ENCODE assay signal across 27 cellular contexts in genomic region chr18:28382215-28382879, GRCh38.
DNase-seq lines count a peak whose midpoint lies in the region; ATAC-seq and TF ChIP-seq lines count a peak whose summit lies in the region.
"Had no signal": no experiment of that assay in that cellular context is flagged by ENCODE, and none has a peak within 500 bp of the region (broad histone marks: within the 10 kb centered on the region; RNA-seq: fewer than 3 reads in every experiment).

No MANE protein-coding gene starts in this region.

- no peaks in the 10 kb centered on the region for H3K27me3 Mint-ChIP-seq in activated CD8-positive, alpha-beta T cell treated with anti-CD3 and anti-CD28 coated beads for 36 hours
- H3K27me3 Mint-ChIP-seq in activated CD8-positive, alpha-beta T cell treated with anti-CD3 and anti-CD28 coated beads, Interleukin-2, amount 10 ng/mL, durations not matched to agents 7 days and 5 days (ENCODE audit: low read depth): no peaks in the 10 kb centered on the region
- H3K27me3 Mint-ChIP-seq: CD4-positive, alpha-beta T cell; T-cell had no signal

- intact Hi-C loops in activated CD8-positive, alpha-beta T cell treated with anti-CD3 and anti-CD28 coated beads for 36 hours (cut with micrococcal nuclease): no loop called here

- POLR2A ChIA-PET in activated CD8-positive, alpha-beta T cell treated with anti-CD3 and anti-CD28 coated beads for 36 hours (lab: Charles Lee): no interaction called here
- POLR2A ChIA-PET in activated CD8-positive, alpha-beta T cell treated with anti-CD3 and anti-CD28 coated beads, Interleukin-2, amount 10 ng/mL, durations not matched to agents 7 days and 5 days (lab: Charles Lee): no interaction called here

- peaks cover 19% of the 10 kb centered on the region for H3K9me3 Mint-ChIP-seq in activated CD8-positive, alpha-beta T cell treated with anti-CD3 and anti-CD28 coated beads for 36 hours
- H3K9me3 Mint-ChIP-seq in activated CD8-positive, alpha-beta T cell treated with anti-CD3 and anti-CD28 coated beads, Interleukin-2, amount 10 ng/mL, durations not matched to agents 7 days and 5 days (ENCODE audit: insufficient read depth): peaks cover 16% of the 10 kb centered on the region
- H3K9me3 Mint-ChIP-seq in stimulated activated effector memory CD8-positive, alpha-beta T cell treated with anti-CD3 and anti-CD28 coated beads, Interleukin-12 subunit alpha, Interleukin-12 subunit beta, amount 100 ng/mL, for 72 hours: peaks cover 20% of the 10 kb centered on the region
- H3K9me3 Mint-ChIP-seq: GM23338, H9 had no signal

- no peak overlapping the region for H3K27ac Mint-ChIP-seq in activated CD8-positive, alpha-beta T cell treated with anti-CD3 and anti-CD28 coated beads for 36 hours
- no peak overlapping the region for H3K27ac Mint-ChIP-seq in activated CD8-positive, alpha-beta T cell treated with anti-CD3 and anti-CD28 coated beads, Interleukin-2, amount 10 ng/mL, durations not matched to agents 7 days and 5 days
- H3K27ac Mint-ChIP-seq in stimulated activated effector memory CD8-positive, alpha-beta T cell treated with anti-CD3 and anti-CD28 coated beads, Interleukin-12 subunit alpha, Interleukin-12 subunit beta, amount 100 ng/mL, for 72 hours: no peak overlapping the region
- H3K27ac Mint-ChIP-seq: CD4-positive, alpha-beta T cell; GM23338; H9; T-cell had no signal

- H3K4me1 Mint-ChIP-seq in activated CD8-positive, alpha-beta T cell treated with anti-CD3 and anti-CD28 coated beads for 36 hours (ENCODE audit: low read depth): no peaks in the 10 kb centered on the region
- no peaks in the 10 kb centered on the region for H3K4me1 Mint-ChIP-seq in activated CD8-positive, alpha-beta T cell treated with anti-CD3 and anti-CD28 coated beads, Interleukin-2, amount 10 ng/mL, durations not matched to agents 7 days and 5 days (ENCODE audit: low read depth)
- no peaks in the 10 kb centered on the region for H3K4me1 Mint-ChIP-seq in stimulated activated effector memory CD8-positive, alpha-beta T cell treated with anti-CD3 and anti-CD28 coated beads, Interleukin-12 subunit alpha, Interleukin-12 subunit beta, amount 100 ng/mL, for 72 hours
- H3K4me1 Mint-ChIP-seq: GM23338, H9, T-cell had no signal

- CTCF ChIA-PET in activated CD8-positive, alpha-beta T cell treated with anti-CD3 and anti-CD28 coated beads for 36 hours (lab: Charles Lee): no interaction called here
- CTCF ChIA-PET in activated CD8-positive, alpha-beta T cell treated with anti-CD3 and anti-CD28 coated beads, Interleukin-2, amount 10 ng/mL, durations not matched to agents 7 days and 5 days (lab: Charles Lee): no interaction called here

- H3K36me3 Mint-ChIP-seq in activated CD8-positive, alpha-beta T cell treated with anti-CD3 and anti-CD28 coated beads for 36 hours (ENCODE audit: low read depth): no peaks in the 10 kb centered on the region
- no peaks in the 10 kb centered on the region for H3K36me3 Mint-ChIP-seq in activated CD8-positive, alpha-beta T cell treated with anti-CD3 and anti-CD28 coated beads, Interleukin-2, amount 10 ng/mL, durations not matched to agents 7 days and 5 days (ENCODE audit: low read depth)
- no peaks in the 10 kb centered on the region for H3K36me3 Mint-ChIP-seq in stimulated activated effector memory CD8-positive, alpha-beta T cell treated with anti-CD3 and anti-CD28 coated beads, Interleukin-12 subunit alpha, Interleukin-12 subunit beta, amount 100 ng/mL, for 72 hours
- H3K36me3 Mint-ChIP-seq: T-cell had no signal

- H3K4me3 Mint-ChIP-seq in activated CD8-positive, alpha-beta T cell treated with anti-CD3 and anti-CD28 coated beads for 36 hours: no peak overlapping the region
- no peak overlapping the region for H3K4me3 Mint-ChIP-seq in activated CD8-positive, alpha-beta T cell treated with anti-CD3 and anti-CD28 coated beads, Interleukin-2, amount 10 ng/mL, durations not matched to agents 7 days and 5 days
- no peak overlapping the region for H3K4me3 Mint-ChIP-seq in stimulated activated effector memory CD8-positive, alpha-beta T cell treated with anti-CD3 and anti-CD28 coated beads, Interleukin-12 subunit alpha, Interleukin-12 subunit beta, amount 100 ng/mL, for 72 hours
- H3K4me3 Mint-ChIP-seq: CD4-positive, alpha-beta T cell; GM23338; H9; T-cell had no signal

- DNase-seq in activated CD8-positive, alpha-beta T cell treated with anti-CD3 and anti-CD28 coated beads for 36 hours: peak; percentile 13
- no peak for DNase-seq in activated CD8-positive, alpha-beta T cell treated with anti-CD3 and anti-CD28 coated beads, Interleukin-2, amount 10 ng/mL, durations not matched to agents 7 days and 5 days
- DNase-seq in stimulated activated effector memory CD8-positive, alpha-beta T cell treated with anti-CD3 and anti-CD28 coated beads, Interleukin-12 subunit alpha, Interleukin-12 subunit beta, amount 100 ng/mL, for 72 hours (ENCODE audit: low spot score in 2 of 2): no peak
- DNase-seq in NCI-H748 treated with DMSO at 0.1 percent for 48 hours (lab: John Stamatoyannopoulos, UW): no peak
- DNase-seq in GF-D8 (lab: John Stamatoyannopoulos, UW): no peak
- DNase-seq: 8988T; Caco-2; CD4-positive, alpha-beta T cell; DMS 273 treated with DMSO at 0.1 percent for 48 hours; DMS79; H9; IMR-90; KG1; MG63; NCI-H1105 treated with DMSO at 0.1 percent for 48 hours; NCI-H146; NCI-H2029; NCI-H446; NCI-H524 treated with DMSO at 0.1 percent for 48 hours; NCI-H82; NK-92 treated with Interleukin-12 subunit alpha and Interleukin-12 subunit beta, amount 100 ng/mL, for 24 hours; SHP77; T-cell had no signal

- no peak for ATAC-seq in activated CD8-positive, alpha-beta T cell treated with anti-CD3 and anti-CD28 coated beads for 36 hours
- no peak for ATAC-seq in activated CD8-positive, alpha-beta T cell treated with anti-CD3 and anti-CD28 coated beads, Interleukin-2, amount 10 ng/mL, durations not matched to agents 7 days and 5 days
- peak; percentile 77 for ATAC-seq in HG02610 (IDR thresholded peaks at IDR 0.05; ENCODE audit: unreplicated experiment)
- peak; percentile 40 for ATAC-seq in HG03565 (IDR thresholded peaks at IDR 0.05; ENCODE audit: unreplicated experiment)
- peak; percentile 37 for ATAC-seq in stimulated activated effector memory CD8-positive, alpha-beta T cell treated with anti-CD3 and anti-CD28 coated beads, Interleukin-12 subunit alpha, Interleukin-12 subunit beta, amount 100 ng/mL, for 72 hours
- ATAC-seq in HG03342 (IDR thresholded peaks at IDR 0.05; ENCODE audit: unreplicated experiment): no peak
- ATAC-seq: GM23338, T-cell had no signal

- no peak for TF ChIP-seq CTCF in activated CD8-positive, alpha-beta T cell treated with anti-CD3 and anti-CD28 coated beads for 36 hours (IDR thresholded peaks at IDR 0.05)

Comparison
In these comparisons a context has a peak if more than half of its experiments do, and no peak if none do; other contexts are left out.
1. ATAC-seq: peak in HG02610 (single experiment), HG03565 (single experiment) and stimulated activated effector memory CD8-positive, alpha-beta T cell treated with anti-CD3 and anti-CD28 coated beads, Interleukin-12 subunit alpha, Interleukin-12 subunit beta, amount 100 ng/mL, for 72 hours (single experiment); none in activated CD8-positive, alpha-beta T cell treated with anti-CD3 and anti-CD28 coated beads for 36 hours (single experiment), activated CD8-positive, alpha-beta T cell treated with anti-CD3 and anti-CD28 coated beads, Interleukin-2, amount 10 ng/mL, durations not matched to agents 7 days and 5 days (single experiment) and HG03342 (single experiment).